ENCODE assay signal across 27 cellular contexts in the genomic region with DNA sequence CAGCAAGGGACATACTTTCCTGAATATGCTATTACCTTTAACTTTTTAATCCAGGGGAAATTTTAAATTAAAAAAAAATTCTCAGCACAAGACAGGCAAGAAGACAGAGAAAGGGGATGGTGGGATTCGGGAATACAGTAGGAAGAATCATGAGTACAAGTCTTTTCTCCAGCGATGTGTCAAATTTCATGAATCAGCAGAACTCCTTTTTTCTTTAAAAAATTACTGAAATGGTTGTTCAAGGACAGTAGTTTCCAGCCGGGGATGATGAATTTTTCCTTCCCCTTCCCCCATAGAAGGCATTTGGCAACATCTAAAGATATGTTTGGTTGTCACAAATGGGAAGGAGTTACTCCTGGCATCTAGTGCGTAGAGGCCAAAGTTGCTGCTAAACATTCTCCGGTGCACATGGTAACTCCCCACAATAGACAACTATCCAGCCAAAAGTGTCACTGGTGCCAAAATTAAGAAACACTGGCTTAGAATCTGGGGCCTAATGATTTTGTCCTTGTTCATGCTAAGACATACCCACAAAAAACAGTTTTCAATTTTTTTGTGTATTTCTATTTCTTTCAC.
"Had no signal": no experiment of that assay in that cellular context is flagged by ENCODE, and none has a peak within 500 bp of the region (broad histone marks: within the 10 kb centered on the region; RNA-seq: fewer than 3 reads in every experiment).

No MANE protein-coding gene starts in this region.

- H3K27ac ChIP-seq: colonic mucosa, epithelial cell of prostate, esophagus squamous epithelium, gastrocnemius medialis, heart right ventricle, left lung, lower lobe of right lung had no signal

- DNase-seq: colonic mucosa; cortex of kidney; effector CD8-positive, alpha-beta T cell; effector memory CD8-positive, alpha-beta T cell; endodermal cell; erythroblast; esophagus squamous epithelium; foreskin fibroblast; foreskin melanocyte; gastrocnemius medialis; glutamatergic neuron; head of caudate nucleus; heart right ventricle; hippocampal formation; left cardiac atrium; left lung; left ventricle myocardium superior; lower lobe of right lung; mesenchymal stem cell; mucosa of descending colon had no signal

- ATAC-seq: effector memory CD8-positive, alpha-beta T cell; esophagus mucosa; gastrocnemius medialis; left cardiac atrium; left lung; left ventricle myocardium superior; lower lobe of right lung had no signal

- FAIRE-seq: endometrium, islet of Langerhans, keratinocyte had no signal

- H3K27me3 Mint-ChIP-seq: dendritic cell treated with granulocyte-macrophage colony-stimulating factor and Interleukin-4, amounts not matched to agents 40 ng/mL and 50 ng/mL, for 4 days; effector memory CD8-positive, alpha-beta T cell had no signal

- H3K4me1 ChIP-seq: colonic mucosa, esophagus squamous epithelium, gastrocnemius medialis, heart right ventricle, left lung, lower lobe of right lung had no signal

- H3K27ac Mint-ChIP-seq: dendritic cell treated with granulocyte-macrophage colony-stimulating factor and Interleukin-4, amounts not matched to agents 40 ng/mL and 50 ng/mL, for 4 days; effector memory CD8-positive, alpha-beta T cell; endodermal cell; mesothelial cell of epicardium had no signal

- H3K27me3 ChIP-seq: colonic mucosa, esophagus squamous epithelium, gastrocnemius medialis, heart right ventricle, left lung had no signal

- H3K4me3 ChIP-seq: colonic mucosa, esophagus squamous epithelium, gastrocnemius medialis, heart right ventricle, left lung, lower lobe of right lung, mucosa of descending colon had no signal

- H3K4me1 Mint-ChIP-seq: endodermal cell, mesothelial cell of epicardium had no signal

- H3K4me3 Mint-ChIP-seq: dendritic cell treated with granulocyte-macrophage colony-stimulating factor and Interleukin-4, amounts not matched to agents 40 ng/mL and 50 ng/mL, for 4 days; effector memory CD8-positive, alpha-beta T cell; endodermal cell; mesothelial cell of epicardium had no signal

- H3K36me3 ChIP-seq: colonic mucosa, esophagus squamous epithelium, gastrocnemius medialis, heart right ventricle, left lung, lower lobe of right lung had no signal

- H3K9me3 ChIP-seq: colonic mucosa, esophagus squamous epithelium, gastrocnemius medialis, left lung, lower lobe of right lung, mucosa of descending colon had no signal

- H3K36me3 Mint-ChIP-seq: mesothelial cell of epicardium had no signal
